ENCODE assay signal across 27 cellular contexts in genomic region chr3:58155838-58156237, GRCh38. TPM values are rescaled to one million over a fixed set of nuclear protein-coding genes. Genes with fewer than 3 reads are reported as not detected.
A peak's percentile ranks its signal among the peaks of the same experiment; 100 is the strongest.
DNase-seq lines count a peak whose midpoint lies in the region; ATAC-seq, FAIRE-seq and TF ChIP-seq lines count a peak whose summit lies in the region.
"Had no signal": no experiment of that assay in that cellular context is flagged by ENCODE, and none has a peak within 500 bp of the region (broad histone marks: within the 10 kb centered on the region; RNA-seq: fewer than 3 reads in every experiment).

No MANE protein-coding gene starts in this region.

- in situ Hi-C loops in mammary epithelial cell (cut with MboI; ENCODE audit: low sequenced_read_pairs in 2 of 2) = no loop called here

- ATAC-seq in effector memory CD8-positive, alpha-beta T cell (replicated peaks) = no peak
- ATAC-seq: K562, PC-3 had no signal

- POLR2A ChIA-PET in MCF 10A (lab: Yijun Ruan, JAX) = no interaction called here

- 98% methylated on average over 9 of the region's 10 CpGs for WGBS in mammary epithelial cell (ENCODE audit: low coverage, missing lambda C conversion rate)
- WGBS in trophoblast cell (ENCODE audit: extremely low coverage, insufficient coverage, insufficient read length) = no CpG with 5 or more reads among the region's 10 CpGs

- BruUV-seq in mammary epithelial cell (replicated peaks; lab: Mats Ljungman, UMichigan) (no TSS peak), MCF 10A (replicated peaks; lab: Mats Ljungman, UMichigan) (no TSS peak)

- H3K18ac ChIP-seq in trophoblast cell (ENCODE audit: low read length) = no peak overlapping the region

- CTCF ChIA-PET in mammary epithelial cell (lab: Charles Lee; ENCODE audit: low non-redundant PET) (no interaction called here), MCF 10A (lab: Yijun Ruan, JAX) (interaction anchor here (4.2 kb wide), 1 partner anchor 12 kb away, joined by 26 read pairs; no protein-coding TSS in a partner anchor)

- no peak for FAIRE-seq in keratinocyte (lab: Jason Lieb, UNC)
- FAIRE-seq: D721Med, K562 had no signal

- no peaks in the 10 kb centered on the region for H3K9me3 ChIP-seq in mammary epithelial cell (replicated peaks; ENCODE audit: insufficient read depth, low read length)
- no peaks in the 10 kb centered on the region for H3K9me3 ChIP-seq in keratinocyte (ENCODE audit: control insufficient read depth, low read depth, low read length)
- peaks cover 2% of the 10 kb centered on the region for H3K9me3 ChIP-seq in trophoblast cell (ENCODE audit: insufficient read depth, low read depth, low read length)
- H3K9me3 ChIP-seq: SJSA1 had no signal

- H4K20me1 ChIP-seq in mammary epithelial cell (ENCODE audit: insufficient read depth, low read length) = peaks cover 10% of the 10 kb centered on the region
- H4K20me1 ChIP-seq in keratinocyte (ENCODE audit: control insufficient read depth, extremely low read depth, insufficient read depth, low read length) = peaks cover 3% of the 10 kb centered on the region

- H3K27me3 ChIP-seq in mammary epithelial cell (ENCODE audit: insufficient read depth, low read length) = no peaks in the 10 kb centered on the region
- no peaks in the 10 kb centered on the region for H3K27me3 ChIP-seq in keratinocyte (ENCODE audit: control insufficient read depth, extremely low read depth, insufficient read depth, low read length)
- H3K27me3 ChIP-seq in trophoblast cell (ENCODE audit: insufficient read depth, low read length) = no peaks in the 10 kb centered on the region
- H3K27me3 ChIP-seq: SJSA1 had no signal

- no peak overlapping the region for H3K23ac ChIP-seq in trophoblast cell (ENCODE audit: low read length)

- H3K4ac ChIP-seq in trophoblast cell (ENCODE audit: low read depth, low read length) = no peak overlapping the region

- H3K27ac ChIP-seq in mammary epithelial cell (ENCODE audit: insufficient read depth, low read depth, low read length) = no peak overlapping the region
- H3K27ac ChIP-seq in keratinocyte (ENCODE audit: control insufficient read depth, insufficient read depth, low read length) = peak overlapping the region; percentile 37
- no peak overlapping the region for H3K27ac ChIP-seq in trophoblast cell (ENCODE audit: low read depth, low read length)
- H3K27ac ChIP-seq: 22Rv1, GM23248, SJSA1 had no signal

- intact Hi-C loops in mammary epithelial cell (cut with micrococcal nuclease) = no loop called here
- intact Hi-C loops in MCF 10A (cut with micrococcal nuclease) = no loop called here

- H3K4me1 Mint-ChIP-seq in MCF 10A (ENCODE audit: insufficient read depth, unreplicated experiment) = peaks cover 8% of the 10 kb centered on the region
- H3K4me1 Mint-ChIP-seq in effector memory CD8-positive, alpha-beta T cell (ENCODE audit: low read depth in 2 of 2) = peaks cover 0 to 3% of the 10 kb centered on the region in 2 donors
- H3K4me1 Mint-ChIP-seq: CD4-positive, CD25-positive, alpha-beta regulatory T cell had no signal

- no peak overlapping the region for H3K4me3 Mint-ChIP-seq in MCF 10A (ENCODE audit: unreplicated experiment)
- H3K4me3 Mint-ChIP-seq in effector memory CD8-positive, alpha-beta T cell = no peak overlapping the region
- H3K4me3 Mint-ChIP-seq: CD4-positive, CD25-positive, alpha-beta regulatory T cell had no signal

- peaks cover 2% of the 10 kb centered on the region for H3K9me1 ChIP-seq in keratinocyte (ENCODE audit: control insufficient read depth, extremely low read depth, insufficient read depth, low read length)

- H2BK120ac ChIP-seq in trophoblast cell (ENCODE audit: insufficient read depth, low read length, poor library complexity) = no peak overlapping the region

- no peak overlapping the region for H3K27ac Mint-ChIP-seq in MCF 10A (ENCODE audit: low read depth, unreplicated experiment)
- no peak overlapping the region for H3K27ac Mint-ChIP-seq in effector memory CD8-positive, alpha-beta T cell

- peaks cover 46% of the 10 kb centered on the region for H3K79me2 ChIP-seq in mammary epithelial cell (ENCODE audit: insufficient read depth, low read length)
- H3K79me2 ChIP-seq in keratinocyte (ENCODE audit: control insufficient read depth, insufficient read depth, low read length) = peaks cover 3% of the 10 kb centered on the region
- H3K79me2 ChIP-seq in trophoblast cell (ENCODE audit: control insufficient read depth, insufficient read depth, low read length, poor library complexity) = no peaks in the 10 kb centered on the region

- peaks cover 95% of the 10 kb centered on the region for H3K36me3 Mint-ChIP-seq in MCF 10A (ENCODE audit: insufficient read depth, unreplicated experiment)
- peaks cover 4% of the 10 kb centered on the region for H3K36me3 Mint-ChIP-seq in effector memory CD8-positive, alpha-beta T cell (ENCODE audit: insufficient read depth)

- TF ChIP-seq CTCF in mammary epithelial cell (conservative IDR thresholded peaks at IDR 0.05 in 1 of 2, IDR thresholded peaks at IDR 0.05 in 1 of 2; ENCODE audit: extremely low read depth in 1 of 2, insufficient read depth in 1 of 2, low read depth in 1 of 2, low read length in 2 of 2) = no peak
- TF ChIP-seq CTCF in MCF 10A (IDR thresholded peaks at IDR 0.05; ENCODE audit: unreplicated experiment) = no peak
- TF ChIP-seq CTCF in keratinocyte (optimal IDR thresholded peaks at IDR 0.05 in 1 of 3, IDR thresholded peaks at IDR 0.05 in 1 of 3, conservative IDR thresholded peaks at IDR 0.05 in 1 of 3; ENCODE audit: extremely low read depth in 1 of 3, insufficient read depth in 2 of 3, low read length in 3 of 3) = no peak

- H2BK5ac ChIP-seq in trophoblast cell (ENCODE audit: low read depth, low read length, poor library complexity) = no peak overlapping the region

- no peak overlapping the region for H2AK5ac ChIP-seq in trophoblast cell (ENCODE audit: low read length)

- H3K36me3 ChIP-seq in mammary epithelial cell (ENCODE audit: insufficient read depth, low read length) (peaks cover 82% of the 10 kb centered on the region), keratinocyte (ENCODE audit: control insufficient read depth in 2 of 2, extremely low read depth in 1 of 2, insufficient read depth in 2 of 2, low read length in 2 of 2) (peaks cover 61 to 86% of the 10 kb centered on the region in 2 experiments), trophoblast cell (ENCODE audit: control insufficient read depth in 1 of 2, insufficient read depth in 2 of 2, low read length in 2 of 2) (peaks cover 53 to 85% of the 10 kb centered on the region in 2 experiments)

- H3K9ac ChIP-seq in mammary epithelial cell (ENCODE audit: insufficient read depth, low read length) = no peak overlapping the region
- no peak overlapping the region for H3K9ac ChIP-seq in keratinocyte (ENCODE audit: control insufficient read depth, extremely low read depth, insufficient read depth, low read length)
- no peak overlapping the region for H3K9ac ChIP-seq in trophoblast cell (ENCODE audit: low read length)
- H3K9ac ChIP-seq: GM23248 had no signal

- no peaks in the 10 kb centered on the region for H3K79me1 ChIP-seq in trophoblast cell (ENCODE audit: low read length)

- dilution Hi-C loops in mammary epithelial cell (cut with HindIII; ENCODE audit: low sequenced_read_pairs) = no loop called here
- dilution Hi-C loops in keratinocyte (cut with MboI; ENCODE audit: extremely low pct_ligation_motif_present, low sequenced_read_pairs) = no loop called here

- H3K4me3 ChIP-seq in mammary epithelial cell (replicated peaks in 1 of 3; ENCODE audit: insufficient read depth in 1 of 3, low read depth in 2 of 3, low read length in 3 of 3) (no peak overlapping the region), keratinocyte (ENCODE audit: control insufficient read depth in 2 of 3, extremely low read depth in 1 of 3, insufficient read depth in 2 of 3, low read depth in 1 of 3, low read length in 3 of 3) (no peak overlapping the region), trophoblast cell (ENCODE audit: low read depth, low read length) (no peak overlapping the region)
- H3K4me3 ChIP-seq: GM23248, K562, SJSA1 had no signal

- no peak overlapping the region for H3K14ac ChIP-seq in trophoblast cell (ENCODE audit: low read length)

- H4K91ac ChIP-seq in trophoblast cell (ENCODE audit: low read depth, low read length) = no peak overlapping the region

- H2BK12ac ChIP-seq in trophoblast cell (ENCODE audit: low read length) = no peak overlapping the region

- H3K4me2 ChIP-seq in mammary epithelial cell (ENCODE audit: insufficient read depth, low read depth, low read length) (no peak overlapping the region), keratinocyte (ENCODE audit: control insufficient read depth, extremely low read depth, insufficient read depth, low read depth, low read length) (no peak overlapping the region), trophoblast cell (ENCODE audit: low read length) (no peak overlapping the region)

- no peak overlapping the region for H4K8ac ChIP-seq in trophoblast cell (ENCODE audit: low read depth, low read length)

- no peaks in the 10 kb centered on the region for H3K9me3 Mint-ChIP-seq in MCF 10A (ENCODE audit: unreplicated experiment)
- H3K9me3 Mint-ChIP-seq in effector memory CD8-positive, alpha-beta T cell = no peaks in the 10 kb centered on the region
- H3K9me3 Mint-ChIP-seq: CD4-positive, CD25-positive, alpha-beta regulatory T cell had no signal

- DNase-seq in mammary epithelial cell (peak; percentile 52), MCF 10A (ENCODE audit: unreplicated experiment) (no peak), keratinocyte (ENCODE audit: low read depth, low spot score) (no peak), trophoblast cell (peak; percentile 33 to 36), T1000 (lab: John Stamatoyannopoulos, UW) (no peak), NCI-H2171 treated with DMSO at 0.1 percent for 48 hours (lab: John Stamatoyannopoulos, UW) (no peak)
- DNase-seq in effector memory CD8-positive, alpha-beta T cell = no peak
- DNase-seq: CD4-positive, CD25-positive, alpha-beta regulatory T cell; GM23248; H7; Kasumi-1; MV-4-11; NCI-H1105; NCI-H1436 treated with DMSO at 0.1 percent for 48 hours; NCI-H187 treated with DMSO at 0.1 percent for 48 hours; NCI-H524; NCI-H748 treated with DMSO at 0.1 percent for 48 hours; NK-92 treated with Interleukin-12 subunit alpha and Interleukin-12 subunit beta, amount 100 ng/mL, for 24 hours; PC-3; Right ventricle myocardium superior had no signal

- H3K4me1 ChIP-seq in mammary epithelial cell (ENCODE audit: insufficient read depth, low read length) = peaks cover 6% of the 10 kb centered on the region
- H3K4me1 ChIP-seq in keratinocyte (ENCODE audit: control insufficient read depth, extremely low read depth, insufficient read depth, low read length) = peaks cover 26% of the 10 kb centered on the region
- H3K4me1 ChIP-seq in trophoblast cell (ENCODE audit: control insufficient read depth in 1 of 2, insufficient read depth in 2 of 2, low read length in 2 of 2) = no peaks in the 10 kb centered on the region

- no peak overlapping the region for H4K12ac ChIP-seq in trophoblast cell (ENCODE audit: low read depth, low read length)

- no peak overlapping the region for H2AFZ ChIP-seq in mammary epithelial cell (ENCODE audit: low read depth, low read length)
- no peak overlapping the region for H2AFZ ChIP-seq in keratinocyte (ENCODE audit: control insufficient read depth, low read length)
- no peak overlapping the region for H2AFZ ChIP-seq in trophoblast cell (ENCODE audit: insufficient read depth, low read length, poor library complexity)
- H2AFZ ChIP-seq: GM23248 had no signal

- no peaks in the 10 kb centered on the region for H3K27me3 Mint-ChIP-seq in MCF 10A (ENCODE audit: insufficient read depth, unreplicated experiment)
- H3K27me3 Mint-ChIP-seq in effector memory CD8-positive, alpha-beta T cell = no peaks in the 10 kb centered on the region
- H3K27me3 Mint-ChIP-seq: CD4-positive, CD25-positive, alpha-beta regulatory T cell had no signal

RNA-seq across cellular contexts. Expression of gene DNASE1L3, which starts 54.9 kb away (rescaled TPM):
- total RNA-seq in mammary epithelial cell (not detected), MCF 10A (2022) (not detected in 2 replicates)
- polyA plus RNA-seq in mammary epithelial cell (not detected), keratinocyte (0.77 to 2.1 TPM (median 1.9 TPM) in 3 replicates)
- polyA minus RNA-seq in mammary epithelial cell (not detected), keratinocyte (2.1 to 5.4 TPM in 2 of 3 replicates, not detected in the other)
- 1.2 TPM for polyA plus RNA-seq in keratinocyte (2011; ENCODE audit: low read depth)
- polyA plus RNA-seq in keratinocyte (2011; cell fraction: cytosol; rRNA removed) = 0.52 and 0.58 TPM in 2 replicates
- 1.4 and 1.5 TPM in 2 replicates for polyA plus RNA-seq in keratinocyte (2011; cell fraction: nucleus; rRNA removed)
- 0.61 and 0.69 TPM in 2 replicates for polyA plus RNA-seq in keratinocyte (2012; ENCODE audit: low replicate concordance)
- polyA minus RNA-seq in keratinocyte (2011; cell fraction: cytosol; rRNA and poly(A)+ RNA removed) = not detected
- polyA minus RNA-seq in keratinocyte (2011; cell fraction: nucleus; rRNA and poly(A)+ RNA removed) = 1.1 and 1.5 TPM in 2 replicates
- 1.5 and 1.9 TPM in 2 replicates for polyA plus RNA-seq in trophoblast cell (2013)
- total RNA-seq: CD4-positive, CD25-positive, alpha-beta regulatory T cell; GM23248; H7; HT1080; K562; M059J; SJSA1 had no signal
- polyA plus RNA-seq: BJ, GM23248 had no signal

Comparison
In these comparisons a context has a peak if more than half of its experiments do, and no peak if none do; other contexts are left out.
1. DNase-seq: peak in mammary epithelial cell (single experiment) and trophoblast cell (2 of 2); none in MCF 10A (single experiment), keratinocyte (single experiment), T1000 (single experiment), effector memory CD8-positive, alpha-beta T cell (0 of 3) and NCI-H2171 treated with DMSO at 0.1 percent for 48 hours (single experiment).